1 cellular context compared by ENCODE assay signal in the genomic region with DNA sequence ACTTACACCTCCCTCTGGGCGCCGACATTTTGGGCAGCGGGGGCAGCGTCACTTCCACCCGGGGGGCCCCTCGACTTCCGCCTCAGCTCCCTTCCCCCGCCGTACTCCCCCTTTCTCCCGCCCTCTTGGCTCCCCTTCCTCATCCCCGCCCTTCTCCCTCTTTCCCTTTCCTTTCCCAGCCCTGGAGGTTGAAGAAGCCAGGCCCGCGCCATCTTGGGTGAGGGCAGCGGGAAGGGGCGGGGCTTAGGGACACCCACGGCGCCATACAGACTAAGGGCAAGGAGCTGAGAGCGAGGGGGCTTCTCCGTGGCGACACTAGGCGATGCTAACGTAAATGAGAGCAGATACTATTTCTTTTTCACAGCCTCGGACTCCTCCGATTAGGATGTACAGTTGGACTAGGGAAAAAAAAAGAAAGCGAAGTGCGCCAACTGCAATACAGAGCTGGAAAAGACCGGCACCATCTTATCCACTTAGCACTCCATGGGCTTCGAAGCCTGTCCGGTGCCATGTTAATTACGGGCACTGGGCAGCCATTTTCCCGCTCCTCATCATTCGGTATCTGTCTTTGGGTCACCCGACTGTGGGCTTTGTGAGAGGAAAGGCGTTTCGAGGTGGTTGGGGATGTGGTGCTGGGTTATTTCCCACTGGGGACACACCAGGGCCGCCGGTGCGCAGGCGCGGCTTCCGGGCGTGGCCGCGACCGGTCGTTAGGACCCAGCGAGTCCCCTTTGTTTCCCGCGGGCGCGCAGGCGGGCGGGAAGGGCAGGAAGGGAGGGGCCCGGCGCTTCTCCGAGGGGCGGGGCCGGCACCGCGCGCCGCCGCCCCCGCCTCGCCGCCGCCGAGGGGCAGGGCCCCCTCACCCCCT.
A peak's percentile ranks its signal among the peaks of the same experiment; 100 is the strongest.
TF ChIP-seq lines count a peak whose summit lies in the region.

A gene with protein sequence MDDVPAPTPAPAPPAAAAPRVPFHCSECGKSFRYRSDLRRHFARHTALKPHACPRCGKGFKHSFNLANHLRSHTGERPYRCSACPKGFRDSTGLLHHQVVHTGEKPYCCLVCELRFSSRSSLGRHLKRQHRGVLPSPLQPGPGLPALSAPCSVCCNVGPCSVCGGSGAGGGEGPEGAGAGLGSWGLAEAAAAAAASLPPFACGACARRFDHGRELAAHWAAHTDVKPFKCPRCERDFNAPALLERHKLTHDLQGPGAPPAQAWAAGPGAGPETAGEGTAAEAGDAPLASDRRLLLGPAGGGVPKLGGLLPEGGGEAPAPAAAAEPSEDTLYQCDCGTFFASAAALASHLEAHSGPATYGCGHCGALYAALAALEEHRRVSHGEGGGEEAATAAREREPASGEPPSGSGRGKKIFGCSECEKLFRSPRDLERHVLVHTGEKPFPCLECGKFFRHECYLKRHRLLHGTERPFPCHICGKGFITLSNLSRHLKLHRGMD (minus strand): TSS at position 50 of the 868 bp plus-strand sequence. CDS start 1,652 bp downstream, outside the sequence.
A gene with protein sequence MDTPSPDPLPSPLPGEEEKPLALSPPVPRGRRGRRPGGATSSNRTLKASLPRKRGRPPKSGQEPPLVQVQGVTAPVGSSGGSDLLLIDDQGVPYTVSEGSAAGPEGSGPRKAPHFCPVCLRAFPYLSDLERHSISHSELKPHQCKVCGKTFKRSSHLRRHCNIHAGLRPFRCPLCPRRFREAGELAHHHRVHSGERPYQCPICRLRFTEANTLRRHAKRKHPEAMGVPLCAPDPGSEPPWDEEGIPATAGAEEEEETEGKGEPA (plus strand): TSS at position 821 of the 868 bp plus-strand sequence. CDS start 1,825 bp downstream, outside the sequence.

TF ChIP-seq in K562, 482 proteins besides CTCF, POLR2A, EP300 and RAD21 (continued from another document and continues in another):
- TF ChIP-seq, protein P1, sequence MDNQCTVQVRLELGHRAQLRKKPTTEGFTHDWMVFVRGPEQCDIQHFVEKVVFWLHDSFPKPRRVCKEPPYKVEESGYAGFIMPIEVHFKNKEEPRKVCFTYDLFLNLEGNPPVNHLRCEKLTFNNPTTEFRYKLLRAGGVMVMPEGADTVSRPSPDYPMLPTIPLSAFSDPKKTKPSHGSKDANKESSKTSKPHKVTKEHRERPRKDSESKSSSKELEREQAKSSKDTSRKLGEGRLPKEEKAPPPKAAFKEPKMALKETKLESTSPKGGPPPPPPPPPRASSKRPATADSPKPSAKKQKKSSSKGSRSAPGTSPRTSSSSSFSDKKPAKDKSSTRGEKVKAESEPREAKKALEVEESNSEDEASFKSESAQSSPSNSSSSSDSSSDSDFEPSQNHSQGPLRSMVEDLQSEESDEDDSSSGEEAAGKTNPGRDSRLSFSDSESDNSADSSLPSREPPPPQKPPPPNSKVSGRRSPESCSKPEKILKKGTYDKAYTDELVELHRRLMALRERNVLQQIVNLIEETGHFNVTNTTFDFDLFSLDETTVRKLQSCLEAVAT (IDR thresholded peaks at IDR 0.05) = peak in 1 of 2 experiments; percentile 90; a peak in 2 of 4 replicates
- TF ChIP-seq ZNF146 (CRISPR knock-in tag; IDR thresholded peaks at IDR 0.05; ENCODE audit: unreplicated experiment) (no peak), MTF1 (CRISPR knock-in tag; IDR thresholded peaks at IDR 0.05; ENCODE audit: borderline replicate concordance) (0 out of 2 replicates have a peak, but pooled peaks have one; percentile 39), SOX6 (IDR thresholded peaks at IDR 0.05) (peak; percentile 65), MAFF (IDR thresholded peaks at IDR 0.05; ENCODE audit: low read length) (no peak), STAT5A (IDR thresholded peaks at IDR 0.05; ENCODE audit: borderline replicate concordance, low read length) (no peak), RFX1 (IDR thresholded peaks at IDR 0.05) (no peak), HSF4 (CRISPR knock-in tag; IDR thresholded peaks at IDR 0.05; ENCODE audit: borderline replicate concordance) (no peak), ZNF76 (CRISPR knock-in tag; IDR thresholded peaks at IDR 0.05; ENCODE audit: borderline replicate concordance) (0 out of 2 replicates have a peak, but pooled peaks have one; percentile 49), NR4A1 (CRISPR knock-in tag; IDR thresholded peaks at IDR 0.05) (no peak), NR4A1 (tag; IDR thresholded peaks at IDR 0.05) (peak; percentile 85), JUN (IDR thresholded peaks at IDR 0.05; ENCODE audit: borderline replicate concordance, low read depth, low read length) (no peak), JUN (CRISPR knock-in tag; IDR thresholded peaks at IDR 0.05; ENCODE audit: borderline replicate concordance) (0 out of 2 replicates have a peak, but pooled peaks have one; percentile 72), MEF2D (tag; conservative IDR thresholded peaks at IDR 0.05; ENCODE audit: low read depth) (peak; percentile 78), EGR1 (conservative IDR thresholded peaks at IDR 0.05) (peak; percentile 84), ZFP36 (IDR thresholded peaks at IDR 0.05; ENCODE audit: low read depth, low read length, partially characterized antibody) (no peak), ZNF311 (CRISPR knock-in tag; IDR thresholded peaks at IDR 0.05) (no peak), NFIX (CRISPR knock-in tag; IDR thresholded peaks at IDR 0.05; ENCODE audit: low read depth) (no peak), MYBL2 (IDR thresholded peaks at IDR 0.05; ENCODE audit: low read depth) (peak; percentile 85), MYBL2 (CRISPR knock-in tag; IDR thresholded peaks at IDR 0.05; ENCODE audit: borderline replicate concordance) (no peak), RBFOX2 (IDR thresholded peaks at IDR 0.05; ENCODE audit: low read depth, low read length) (peak; percentile 76), ZNF121 (CRISPR knock-in tag; conservative IDR thresholded peaks at IDR 0.05) (no peak), JUNB (CRISPR knock-in tag; conservative IDR thresholded peaks at IDR 0.05) (no peak), SRSF3 (IDR thresholded peaks at IDR 0.05; ENCODE audit: insufficient read depth, low read length) (no peak), ZNF444 (CRISPR knock-in tag; IDR thresholded peaks at IDR 0.05) (no peak), L3MBTL2 (IDR thresholded peaks at IDR 0.05) (no peak; the same call in 1 of the 2 replicates), ARID2 (IDR thresholded peaks at IDR 0.05) (no peak)
- TF ChIP-seq, protein P2, sequence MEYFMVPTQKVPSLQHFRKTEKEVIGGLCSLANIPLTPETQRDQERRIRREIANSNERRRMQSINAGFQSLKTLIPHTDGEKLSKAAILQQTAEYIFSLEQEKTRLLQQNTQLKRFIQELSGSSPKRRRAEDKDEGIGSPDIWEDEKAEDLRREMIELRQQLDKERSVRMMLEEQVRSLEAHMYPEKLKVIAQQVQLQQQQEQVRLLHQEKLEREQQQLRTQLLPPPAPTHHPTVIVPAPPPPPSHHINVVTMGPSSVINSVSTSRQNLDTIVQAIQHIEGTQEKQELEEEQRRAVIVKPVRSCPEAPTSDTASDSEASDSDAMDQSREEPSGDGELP (CRISPR knock-in tag; IDR thresholded peaks at IDR 0.05; ENCODE audit: borderline replicate concordance) = peak; percentile 57; the same call in 1 of the 2 replicates
- TF ChIP-seq, protein P3, sequence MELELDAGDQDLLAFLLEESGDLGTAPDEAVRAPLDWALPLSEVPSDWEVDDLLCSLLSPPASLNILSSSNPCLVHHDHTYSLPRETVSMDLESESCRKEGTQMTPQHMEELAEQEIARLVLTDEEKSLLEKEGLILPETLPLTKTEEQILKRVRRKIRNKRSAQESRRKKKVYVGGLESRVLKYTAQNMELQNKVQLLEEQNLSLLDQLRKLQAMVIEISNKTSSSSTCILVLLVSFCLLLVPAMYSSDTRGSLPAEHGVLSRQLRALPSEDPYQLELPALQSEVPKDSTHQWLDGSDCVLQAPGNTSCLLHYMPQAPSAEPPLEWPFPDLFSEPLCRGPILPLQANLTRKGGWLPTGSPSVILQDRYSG (tag; conservative IDR thresholded peaks at IDR 0.05; ENCODE audit: low read depth) = peak; percentile 93
- TF ChIP-seq, protein P4, sequence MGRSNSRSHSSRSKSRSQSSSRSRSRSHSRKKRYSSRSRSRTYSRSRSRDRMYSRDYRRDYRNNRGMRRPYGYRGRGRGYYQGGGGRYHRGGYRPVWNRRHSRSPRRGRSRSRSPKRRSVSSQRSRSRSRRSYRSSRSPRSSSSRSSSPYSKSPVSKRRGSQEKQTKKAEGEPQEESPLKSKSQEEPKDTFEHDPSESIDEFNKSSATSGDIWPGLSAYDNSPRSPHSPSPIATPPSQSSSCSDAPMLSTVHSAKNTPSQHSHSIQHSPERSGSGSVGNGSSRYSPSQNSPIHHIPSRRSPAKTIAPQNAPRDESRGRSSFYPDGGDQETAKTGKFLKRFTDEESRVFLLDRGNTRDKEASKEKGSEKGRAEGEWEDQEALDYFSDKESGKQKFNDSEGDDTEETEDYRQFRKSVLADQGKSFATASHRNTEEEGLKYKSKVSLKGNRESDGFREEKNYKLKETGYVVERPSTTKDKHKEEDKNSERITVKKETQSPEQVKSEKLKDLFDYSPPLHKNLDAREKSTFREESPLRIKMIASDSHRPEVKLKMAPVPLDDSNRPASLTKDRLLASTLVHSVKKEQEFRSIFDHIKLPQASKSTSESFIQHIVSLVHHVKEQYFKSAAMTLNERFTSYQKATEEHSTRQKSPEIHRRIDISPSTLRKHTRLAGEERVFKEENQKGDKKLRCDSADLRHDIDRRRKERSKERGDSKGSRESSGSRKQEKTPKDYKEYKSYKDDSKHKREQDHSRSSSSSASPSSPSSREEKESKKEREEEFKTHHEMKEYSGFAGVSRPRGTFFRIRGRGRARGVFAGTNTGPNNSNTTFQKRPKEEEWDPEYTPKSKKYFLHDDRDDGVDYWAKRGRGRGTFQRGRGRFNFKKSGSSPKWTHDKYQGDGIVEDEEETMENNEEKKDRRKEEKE (IDR thresholded peaks at IDR 0.05; ENCODE audit: borderline replicate concordance in 1 of 2, control insufficient read depth in 1 of 2, low read depth in 2 of 2, low read length in 1 of 2) = no peak
- TF ChIP-seq, protein P5, sequence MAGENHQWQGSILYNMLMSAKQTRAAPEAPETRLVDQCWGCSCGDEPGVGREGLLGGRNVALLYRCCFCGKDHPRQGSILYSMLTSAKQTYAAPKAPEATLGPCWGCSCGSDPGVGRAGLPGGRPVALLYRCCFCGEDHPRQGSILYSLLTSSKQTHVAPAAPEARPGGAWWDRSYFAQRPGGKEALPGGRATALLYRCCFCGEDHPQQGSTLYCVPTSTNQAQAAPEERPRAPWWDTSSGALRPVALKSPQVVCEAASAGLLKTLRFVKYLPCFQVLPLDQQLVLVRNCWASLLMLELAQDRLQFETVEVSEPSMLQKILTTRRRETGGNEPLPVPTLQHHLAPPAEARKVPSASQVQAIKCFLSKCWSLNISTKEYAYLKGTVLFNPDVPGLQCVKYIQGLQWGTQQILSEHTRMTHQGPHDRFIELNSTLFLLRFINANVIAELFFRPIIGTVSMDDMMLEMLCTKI (IDR thresholded peaks at IDR 0.05; ENCODE audit: partially characterized antibody) = no peak
- TF ChIP-seq, protein P6, sequence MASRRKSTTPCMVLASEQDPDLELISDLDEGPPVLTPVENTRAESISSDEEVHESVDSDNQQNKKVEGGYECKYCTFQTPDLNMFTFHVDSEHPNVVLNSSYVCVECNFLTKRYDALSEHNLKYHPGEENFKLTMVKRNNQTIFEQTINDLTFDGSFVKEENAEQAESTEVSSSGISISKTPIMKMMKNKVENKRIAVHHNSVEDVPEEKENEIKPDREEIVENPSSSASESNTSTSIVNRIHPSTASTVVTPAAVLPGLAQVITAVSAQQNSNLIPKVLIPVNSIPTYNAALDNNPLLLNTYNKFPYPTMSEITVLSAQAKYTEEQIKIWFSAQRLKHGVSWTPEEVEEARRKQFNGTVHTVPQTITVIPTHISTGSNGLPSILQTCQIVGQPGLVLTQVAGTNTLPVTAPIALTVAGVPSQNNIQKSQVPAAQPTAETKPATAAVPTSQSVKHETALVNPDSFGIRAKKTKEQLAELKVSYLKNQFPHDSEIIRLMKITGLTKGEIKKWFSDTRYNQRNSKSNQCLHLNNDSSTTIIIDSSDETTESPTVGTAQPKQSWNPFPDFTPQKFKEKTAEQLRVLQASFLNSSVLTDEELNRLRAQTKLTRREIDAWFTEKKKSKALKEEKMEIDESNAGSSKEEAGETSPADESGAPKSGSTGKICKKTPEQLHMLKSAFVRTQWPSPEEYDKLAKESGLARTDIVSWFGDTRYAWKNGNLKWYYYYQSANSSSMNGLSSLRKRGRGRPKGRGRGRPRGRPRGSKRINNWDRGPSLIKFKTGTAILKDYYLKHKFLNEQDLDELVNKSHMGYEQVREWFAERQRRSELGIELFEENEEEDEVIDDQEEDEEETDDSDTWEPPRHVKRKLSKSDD (conservative IDR thresholded peaks at IDR 0.05; ENCODE audit: low read length) = no peak
- TF ChIP-seq, protein P7, sequence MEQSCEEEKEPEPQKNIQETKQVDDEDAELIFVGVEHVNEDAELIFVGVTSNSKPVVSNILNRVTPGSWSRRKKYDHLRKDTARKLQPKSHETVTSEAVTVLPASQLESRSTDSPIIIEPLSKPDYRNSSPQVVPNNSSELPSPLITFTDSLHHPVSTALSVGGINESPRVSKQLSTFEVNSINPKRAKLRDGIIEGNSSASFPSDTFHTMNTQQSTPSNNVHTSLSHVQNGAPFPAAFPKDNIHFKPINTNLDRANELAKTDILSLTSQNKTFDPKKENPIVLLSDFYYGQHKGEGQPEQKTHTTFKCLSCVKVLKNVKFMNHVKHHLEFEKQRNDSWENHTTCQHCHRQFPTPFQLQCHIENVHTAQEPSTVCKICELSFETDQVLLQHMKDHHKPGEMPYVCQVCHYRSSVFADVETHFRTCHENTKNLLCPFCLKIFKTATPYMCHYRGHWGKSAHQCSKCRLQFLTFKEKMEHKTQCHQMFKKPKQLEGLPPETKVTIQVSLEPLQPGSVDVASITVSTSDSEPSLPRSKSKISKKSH (CRISPR knock-in tag; IDR thresholded peaks at IDR 0.05) = no peak
- TF ChIP-seq, protein P8, sequence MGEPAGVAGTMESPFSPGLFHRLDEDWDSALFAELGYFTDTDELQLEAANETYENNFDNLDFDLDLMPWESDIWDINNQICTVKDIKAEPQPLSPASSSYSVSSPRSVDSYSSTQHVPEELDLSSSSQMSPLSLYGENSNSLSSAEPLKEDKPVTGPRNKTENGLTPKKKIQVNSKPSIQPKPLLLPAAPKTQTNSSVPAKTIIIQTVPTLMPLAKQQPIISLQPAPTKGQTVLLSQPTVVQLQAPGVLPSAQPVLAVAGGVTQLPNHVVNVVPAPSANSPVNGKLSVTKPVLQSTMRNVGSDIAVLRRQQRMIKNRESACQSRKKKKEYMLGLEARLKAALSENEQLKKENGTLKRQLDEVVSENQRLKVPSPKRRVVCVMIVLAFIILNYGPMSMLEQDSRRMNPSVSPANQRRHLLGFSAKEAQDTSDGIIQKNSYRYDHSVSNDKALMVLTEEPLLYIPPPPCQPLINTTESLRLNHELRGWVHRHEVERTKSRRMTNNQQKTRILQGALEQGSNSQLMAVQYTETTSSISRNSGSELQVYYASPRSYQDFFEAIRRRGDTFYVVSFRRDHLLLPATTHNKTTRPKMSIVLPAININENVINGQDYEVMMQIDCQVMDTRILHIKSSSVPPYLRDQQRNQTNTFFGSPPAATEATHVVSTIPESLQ (CRISPR knock-in tag; IDR thresholded peaks at IDR 0.05) = 0 out of 2 replicates have a peak, but pooled peaks have one; percentile 78
- TF ChIP-seq, protein P9, sequence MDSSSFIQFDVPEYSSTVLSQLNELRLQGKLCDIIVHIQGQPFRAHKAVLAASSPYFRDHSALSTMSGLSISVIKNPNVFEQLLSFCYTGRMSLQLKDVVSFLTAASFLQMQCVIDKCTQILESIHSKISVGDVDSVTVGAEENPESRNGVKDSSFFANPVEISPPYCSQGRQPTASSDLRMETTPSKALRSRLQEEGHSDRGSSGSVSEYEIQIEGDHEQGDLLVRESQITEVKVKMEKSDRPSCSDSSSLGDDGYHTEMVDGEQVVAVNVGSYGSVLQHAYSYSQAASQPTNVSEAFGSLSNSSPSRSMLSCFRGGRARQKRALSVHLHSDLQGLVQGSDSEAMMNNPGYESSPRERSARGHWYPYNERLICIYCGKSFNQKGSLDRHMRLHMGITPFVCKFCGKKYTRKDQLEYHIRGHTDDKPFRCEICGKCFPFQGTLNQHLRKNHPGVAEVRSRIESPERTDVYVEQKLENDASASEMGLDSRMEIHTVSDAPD (CRISPR knock-in tag; IDR thresholded peaks at IDR 0.05) = no peak
